8 cellular contexts compared by ENCODE assay signal in the genomic region with DNA sequence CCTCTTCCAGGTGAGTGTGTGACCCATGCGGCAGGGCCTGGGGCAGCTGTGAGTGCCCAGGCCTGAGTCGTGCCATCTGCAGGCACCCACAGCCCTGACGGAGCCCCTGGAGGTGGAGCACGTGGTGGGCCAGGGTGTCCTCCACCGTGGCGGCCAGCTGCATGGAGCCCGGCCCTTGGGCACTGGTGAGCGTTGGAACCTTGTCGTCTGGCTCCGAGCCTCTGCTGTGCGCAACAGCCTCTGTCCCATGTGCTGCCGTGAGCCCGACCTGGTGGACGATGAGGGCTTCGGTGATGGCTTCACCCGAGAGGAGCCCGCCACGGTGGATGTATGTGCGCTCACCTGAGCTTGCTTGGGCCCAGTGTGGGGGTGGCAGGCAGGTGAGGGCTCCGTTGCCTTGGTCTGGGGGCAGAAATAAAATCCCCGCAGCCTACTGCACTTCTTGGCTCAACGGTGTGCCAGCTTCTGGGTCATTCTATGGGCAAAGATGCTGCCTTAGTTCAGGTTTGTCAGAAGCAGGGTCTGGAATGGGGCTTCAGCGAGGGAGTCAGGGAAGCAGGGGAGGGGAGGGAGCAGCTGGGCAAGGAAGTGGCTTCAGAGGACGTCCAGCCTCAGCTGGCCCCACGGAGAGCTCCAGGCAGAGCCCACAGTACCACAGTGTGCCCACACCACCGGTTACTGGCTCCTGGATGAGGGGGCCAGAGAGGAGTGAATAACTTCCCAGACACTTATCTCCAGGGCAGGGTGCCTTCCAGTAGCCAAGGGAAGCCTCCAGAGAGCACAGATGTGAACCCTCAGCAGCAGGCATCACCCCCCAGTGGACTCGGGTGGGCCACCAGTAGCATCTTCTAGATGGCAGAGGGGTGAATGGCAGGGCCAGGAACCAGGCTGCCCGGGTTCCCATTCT. TPM values are rescaled to one million over a fixed set of nuclear protein-coding genes. Genes with fewer than 3 reads are reported as not detected.
DNase-seq lines count a peak whose midpoint lies in the region; ATAC-seq, FAIRE-seq and TF ChIP-seq lines count a peak whose summit lies in the region.

No MANE protein-coding gene starts in this region.

- TF ChIP-seq CTCF in GM06990 (IDR thresholded peaks at IDR 0.05; ENCODE audit: insufficient read depth, low read length, poor library complexity, severe bottlenecking) (no peak), esophagus muscularis mucosa (IDR thresholded peaks at IDR 0.05) (no peak), parathyroid adenoma (IDR thresholded peaks at IDR 0.05) (no peak)

- H3K27me3 ChIP-seq in GM06990 (replicated peaks; ENCODE audit: control insufficient read depth, insufficient read depth, low read length) (no peaks in the 10 kb centered on the region), SJCRH30 (no peaks in the 10 kb centered on the region), esophagus muscularis mucosa (no peaks in the 10 kb centered on the region), parathyroid adenoma (ENCODE audit: control insufficient read depth, insufficient read depth, low read length) (no peaks in the 10 kb centered on the region)

- H3K27ac ChIP-seq in SJCRH30 (no peak overlapping the region; the same call in 1 of the 2 replicates), esophagus muscularis mucosa (replicated peaks in 1 of 4) (peak overlapping the region in 2 of 4 donors; percentile 89), parathyroid adenoma (no peak overlapping the region)

- no peak for TF ChIP-seq POLR2A in esophagus muscularis mucosa (IDR thresholded peaks at IDR 0.05; ENCODE audit: low read depth)

- peak overlapping the region; percentile 79 for H3K4me3 ChIP-seq in GM06990 (replicated peaks; ENCODE audit: low read depth, low read length)
- H3K4me3 ChIP-seq in SJCRH30: peak overlapping the region; percentile 98
- H3K4me3 ChIP-seq in esophagus muscularis mucosa: peak overlapping the region; percentile 81 to 98 (median 92)
- peak overlapping the region; percentile 73 for H3K4me3 ChIP-seq in parathyroid adenoma (ENCODE audit: low read depth, low read length)

- H3K4me1 ChIP-seq in SJCRH30 (peaks cover 4% of the 10 kb centered on the region; the same call in 1 of the 2 replicates), esophagus muscularis mucosa (peaks cover 66 to 84% (median 75%) of the 10 kb centered on the region in 4 donors), parathyroid adenoma (peaks cover 30% of the 10 kb centered on the region)

- peak overlapping the region; percentile 97 for H2AFZ ChIP-seq in parathyroid adenoma

- no peak for FAIRE-seq in RCC 7860 (lab: Jason Lieb, UNC)

- ATAC-seq in GM21737 (IDR thresholded peaks at IDR 0.05; ENCODE audit: unreplicated experiment): no peak

- H3K9ac ChIP-seq in parathyroid adenoma: no peak overlapping the region

- H3K79me2 ChIP-seq in parathyroid adenoma: peaks cover 15% of the 10 kb centered on the region

- H3K36me3 ChIP-seq in GM06990 (ENCODE audit: control insufficient read depth, insufficient read depth, low read length) (peaks cover 15% of the 10 kb centered on the region), SJCRH30 (no peaks in the 10 kb centered on the region), esophagus muscularis mucosa (peaks cover 0 to 41% (median 20%) of the 10 kb centered on the region in 4 donors), parathyroid adenoma (ENCODE audit: control insufficient read depth, insufficient read depth, low read length) (no peaks in the 10 kb centered on the region)

- intact Hi-C loops in esophagus muscularis mucosa (cut with DNase I): loop anchor here (10.0 kb wide), 1 partner anchor 176 kb away; a partner anchor contains a TSS

- WGBS in esophagus muscularis mucosa: 13% methylated on average over 3 of the region's 28 CpGs

- H3K9me3 ChIP-seq in SJCRH30 (replicated peaks): no peaks in the 10 kb centered on the region
- H3K9me3 ChIP-seq in esophagus muscularis mucosa: no peaks in the 10 kb centered on the region
- no peaks in the 10 kb centered on the region for H3K9me3 ChIP-seq in parathyroid adenoma (ENCODE audit: control insufficient read depth, low read length)

- peak overlapping the region; percentile 93 for H3K4me2 ChIP-seq in parathyroid adenoma (ENCODE audit: low read length)

- no peak for DNase-seq in GM06990 (ENCODE audit: extremely low read depth, insufficient read length)
- DNase-seq in SJCRH30: no peak
- no peak for DNase-seq in esophagus muscularis mucosa (ENCODE audit: extremely low spot score)
- DNase-seq in NAMALWA (ENCODE audit: low spot score): no peak
- no peak for DNase-seq in RPMI8226
- no peak for DNase-seq in RCC 7860 (ENCODE audit: low spot score)

- TF ChIP-seq EP300 in esophagus muscularis mucosa (IDR thresholded peaks at IDR 0.05): no peak

RNA-seq across cellular contexts. Expression of a gene that starts 1.2 kb away (rescaled TPM):
- total RNA-seq in SJCRH30 (2014; rRNA removed; shearing (Covaris generic)): 135 and 144 TPM in 2 replicates
- total RNA-seq in esophagus muscularis mucosa: 100 to 1,000 TPM; 262 to 318 (median 288) TPM

RNA-seq across cellular contexts. Expression of a gene that starts 4.2 kb away (rescaled TPM):
- 5.9 and 6.7 TPM in 2 replicates for total RNA-seq in SJCRH30 (2014; rRNA removed; shearing (Covaris generic))
- total RNA-seq in esophagus muscularis mucosa: 10 to 100 TPM in 2 of 4 donors, 1 to 10 TPM in 2; 5.6 to 15.3 (median 8.6) TPM

RNA-seq across cellular contexts. Expression of a gene that starts 13.0 kb away (rescaled TPM):
- 5.9 and 7.1 TPM in 2 replicates for total RNA-seq in SJCRH30 (2014; rRNA removed; shearing (Covaris generic))
- total RNA-seq in esophagus muscularis mucosa: 1 to 10 TPM; 1.7 to 6.2 (median 4.2) TPM
